8 cellular contexts compared by ENCODE assay signal in the genomic region with DNA sequence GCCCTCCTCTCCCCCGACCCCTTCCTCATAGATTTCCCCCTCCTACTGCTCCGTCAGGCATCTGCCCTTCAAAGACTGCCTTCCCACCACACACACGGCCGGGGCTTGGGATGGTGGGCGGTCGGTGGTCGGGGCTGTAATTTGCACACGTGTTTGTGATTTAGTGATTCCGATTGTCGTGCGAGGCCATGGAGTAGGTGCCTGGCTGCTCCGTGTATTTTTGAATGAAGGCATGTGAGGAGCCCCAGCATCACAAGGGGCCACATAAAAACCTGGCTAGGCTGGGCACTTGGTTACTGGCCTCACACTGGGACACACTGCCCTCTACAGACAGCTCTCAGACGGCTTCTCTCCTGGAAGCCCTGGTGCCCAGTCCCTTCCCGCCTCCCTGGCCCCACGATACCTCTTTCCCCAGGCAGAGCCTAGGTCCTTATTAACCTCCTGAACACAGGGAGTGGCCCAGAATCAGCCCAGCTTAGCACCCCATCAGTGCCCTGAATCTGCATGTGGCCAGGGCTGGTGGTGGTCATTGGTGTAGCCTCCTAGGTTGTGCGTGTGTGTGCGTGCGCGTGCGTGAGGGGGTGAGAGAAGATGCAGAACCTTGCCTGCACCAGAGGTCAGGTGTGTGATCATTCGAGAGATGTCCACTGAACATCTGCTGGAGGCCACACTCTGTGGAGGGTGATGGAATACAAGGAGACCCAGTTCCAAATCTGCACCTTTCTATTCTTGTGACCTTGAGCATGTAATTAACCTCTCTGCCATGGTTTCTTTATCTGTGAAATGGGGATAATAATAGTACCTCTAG. TPM values are rescaled to one million over a fixed set of nuclear protein-coding genes. Genes with fewer than 3 reads are reported as not detected.
A peak's percentile ranks its signal among the peaks of the same experiment; 100 is the strongest.
DNase-seq lines count a peak whose midpoint lies in the region; ATAC-seq, FAIRE-seq and TF ChIP-seq lines count a peak whose summit lies in the region.

No MANE protein-coding gene starts in this region.

- H3K9me3 ChIP-seq in H9 (ENCODE audit: control insufficient read depth, low read depth, low read length) (no peaks in the 10 kb centered on the region), ectodermal cell (ENCODE audit: control insufficient read depth, low read length) (no peaks in the 10 kb centered on the region), HepG2 (ENCODE audit: low read length) (no peaks in the 10 kb centered on the region)

- H2BK120ac ChIP-seq in H9 (ENCODE audit: low read depth, low read length, poor library complexity, severe bottlenecking), result no peak overlapping the region

- no peak overlapping the region for H2AK5ac ChIP-seq in H9 (ENCODE audit: insufficient read length, low read length)

- peak overlapping the region; percentile 9 for H3K9ac ChIP-seq in H9 (ENCODE audit: extremely low read depth, insufficient read length, low read length)
- H3K9ac ChIP-seq in HepG2 (ENCODE audit: insufficient read depth, low read depth, low read length), result peak overlapping the region; percentile 92

- peak; percentile 79 for FAIRE-seq in HepG2 (lab: Jason Lieb, UNC)

- DNase-seq in AML-193 (lab: John Stamatoyannopoulos, UW) (peak; percentile 72 to 84), H9 (peak; percentile 88), NCI-H510A (lab: John Stamatoyannopoulos, UW) (peak; percentile 43), HepG2 (ENCODE audit: low spot score) (peak; percentile 85)
- DNase-seq in activated CD4-positive, alpha-beta T cell treated with anti-CD3 and anti-CD28 coated beads for 48 hours, result peak; percentile 74
- DNase-seq in stimulated activated CD4-positive, alpha-beta T cell treated with anti-CD3 and anti-CD28 coated beads, Interleukin-2, amount 100 ng/mL, for 4 hours (ENCODE audit: low read depth), result peak; percentile 45

- H3K27ac Mint-ChIP-seq in H9, result 0 out of 7 replicates have a peak overlapping the region, but pooled peaks of 1 of the 3 experiments have one; percentile 72

- no peak overlapping the region for H4K8ac ChIP-seq in H9 (replicated peaks; ENCODE audit: insufficient read length, low read depth, low read length)

- H3T11ph ChIP-seq in H9 (ENCODE audit: low read length), result no peak overlapping the region

- H3K9me3 Mint-ChIP-seq in H9, result no peaks in the 10 kb centered on the region

- H3K27me3 ChIP-seq in H9 (ENCODE audit: insufficient read depth, low read length), result no peaks in the 10 kb centered on the region
- H3K27me3 ChIP-seq in ectodermal cell (ENCODE audit: control insufficient read depth, insufficient read depth, low read length, poor library complexity, severe bottlenecking), result peaks cover 21% of the 10 kb centered on the region
- H3K27me3 ChIP-seq in HepG2 (ENCODE audit: control insufficient read depth in 1 of 2, insufficient read depth in 2 of 2, low read length in 2 of 2), result no peaks in the 10 kb centered on the region; a peak in 2 of 5 replicates

- no peak; a peak in 1 of 4 replicates for TF ChIP-seq POLR2A in HepG2 (IDR thresholded peaks at IDR 0.05; ENCODE audit: insufficient read depth in 1 of 2, low read depth in 2 of 2, low read length in 2 of 2)

- ATAC-seq in HepG2 (peak; percentile 72), HG02588 (IDR thresholded peaks at IDR 0.05; ENCODE audit: unreplicated experiment) (no peak)

- POLR2A ChIA-PET in HepG2 (lab: Yijun Ruan, JAX), result interaction anchor here (0.7 to 9.0 kb wide), 19 partner anchors 12 to 486 kb away, joined by 3 to 351 read pairs (median 19); a partner anchor contains a TSS

- H3K4me3 ChIP-seq in ectodermal cell (ENCODE audit: insufficient read depth, low read depth, low read length), result peak overlapping the region; percentile 49
- peak overlapping the region; percentile 87 to 98 (median 95) for H3K4me3 ChIP-seq in HepG2 (replicated peaks in 1 of 3; ENCODE audit: insufficient read depth in 1 of 3, low read depth in 2 of 3, low read length in 3 of 3)

- in situ Hi-C loops in HepG2 (cut with HindIII; ENCODE audit: extremely low pct_ligation_motif_present, low pct_unique_long_range_greater_than_20kb), result loop anchor here (5.0 kb wide), 2 partner anchors 90 to 290 kb away; a partner anchor contains a TSS

- H3K27ac ChIP-seq in H9 (ENCODE audit: insufficient read length, low read depth, low read length) (no peak overlapping the region), ectodermal cell (ENCODE audit: insufficient read depth, low read depth, low read length, poor library complexity, severe bottlenecking) (no peak overlapping the region), HepG2 (ENCODE audit: extremely low read length, insufficient read depth, low read length) (peak overlapping the region; percentile 93)

- peak; percentile 5 to 42; a peak in 2 of 4 replicates for TF ChIP-seq EP300 in HepG2 (IDR thresholded peaks at IDR 0.05; ENCODE audit: low read depth in 2 of 2, low read length in 2 of 2)
- no peak for TF ChIP-seq EP300 in HepG2 (CRISPR knock-in tag; IDR thresholded peaks at IDR 0.05; ENCODE audit: borderline replicate concordance)

- peaks cover 5 to 13% (median 8%) of the 10 kb centered on the region in 3 experiments; a peak in 5 of 7 replicates for H3K36me3 Mint-ChIP-seq in H9 (ENCODE audit: insufficient read depth in 1 of 3, low read depth in 3 of 3)

- H4K91ac ChIP-seq in H9 (ENCODE audit: insufficient read length, low read depth, low read length), result no peak overlapping the region

- intact Hi-C loops in HepG2 (cut with micrococcal nuclease; ENCODE audit: unreplicated experiment), result loop anchor here (1.0 to 5.0 kb wide), 5 partner anchors 21 to 115 kb away; no protein-coding TSS in a partner anchor

- no peaks in the 10 kb centered on the region for H3K79me1 ChIP-seq in H9 (ENCODE audit: insufficient read depth, low read depth, low read length, poor library complexity, severe bottlenecking)

- H4K20me1 ChIP-seq in H9 (ENCODE audit: control insufficient read depth, insufficient read depth, insufficient read length) (peaks cover 5% of the 10 kb centered on the region), HepG2 (ENCODE audit: insufficient read depth, low read length) (peaks cover 35% of the 10 kb centered on the region)

- TF ChIP-seq CTCF in H9 (conservative IDR thresholded peaks at IDR 0.05) (peak; percentile 79), HepG2 (CRISPR knock-in tag; IDR thresholded peaks at IDR 0.05) (peak; percentile 99)

- H3K23ac ChIP-seq in H9 (ENCODE audit: insufficient read length, low read depth, low read length), result no peak overlapping the region

- H3K27me3 Mint-ChIP-seq in H9 (ENCODE audit: low read depth), result no peaks in the 10 kb centered on the region; the same call in 1 of the 2 replicates

- no peak overlapping the region for H2AFZ ChIP-seq in H9 (ENCODE audit: low read length)
- no peak overlapping the region for H2AFZ ChIP-seq in HepG2 (ENCODE audit: low read length)

- peak; percentile 92 for TF ChIP-seq RAD21 in HepG2 (CRISPR knock-in tag; IDR thresholded peaks at IDR 0.05)

- CTCF ChIA-PET in HepG2 (lab: Yijun Ruan, JAX; ENCODE audit: low intra/inter-chr PET ratio, low total read pairs), result interaction anchor here (0.6 to 5.2 kb wide), 4 partner anchors 99 to 286 kb away, joined by 3 to 38 read pairs (median 20); no protein-coding TSS in a partner anchor

- H3K79me2 ChIP-seq in H9 (ENCODE audit: insufficient read depth, low read length) (peaks cover 10% of the 10 kb centered on the region; the same call in 1 of the 2 replicates), HepG2 (ENCODE audit: insufficient read depth, low read length) (peaks cover 28% of the 10 kb centered on the region)

- H3K4me2 ChIP-seq in H9 (ENCODE audit: insufficient read depth, insufficient read length, low read length) (peak overlapping the region; percentile 78), HepG2 (ENCODE audit: low read depth, low read length) (peak overlapping the region; percentile 99)

- H3K14ac ChIP-seq in H9 (ENCODE audit: insufficient read depth, low read length), result no peak overlapping the region

- H3K18ac ChIP-seq in H9 (ENCODE audit: insufficient read length, low read depth, low read length), result no peak overlapping the region

- no peak overlapping the region for H3K56ac ChIP-seq in H9 (ENCODE audit: insufficient read length, low read depth, low read length)

- H2BK15ac ChIP-seq in H9 (ENCODE audit: low read depth, low read length), result no peak overlapping the region

- peaks cover 5% of the 10 kb centered on the region; the same call in 1 of the 2 replicates for H3K4me1 ChIP-seq in H9 (ENCODE audit: insufficient read depth, low read length)
- H3K4me1 ChIP-seq in ectodermal cell (ENCODE audit: control insufficient read depth, insufficient read depth, low read length), result peaks cover 10% of the 10 kb centered on the region
- H3K4me1 ChIP-seq in HepG2 (ENCODE audit: insufficient read depth, low read length), result peaks cover 81% of the 10 kb centered on the region

- H3K23me2 ChIP-seq in H9 (ENCODE audit: insufficient read length, low read depth, low read length, poor library complexity, severe bottlenecking), result peaks cover 9% of the 10 kb centered on the region

- no peak overlapping the region for H2BK20ac ChIP-seq in H9 (ENCODE audit: low read depth, low read length, poor library complexity, severe bottlenecking)

- TSS peak; percentile 83 for BruUV-seq in HepG2 (replicated peaks; lab: Mats Ljungman, UMichigan)

- no CpG with 5 or more reads among the region's 21 CpGs for whole genome bisulfite sequencing in H9 (ENCODE audit: extremely low coverage, insufficient read length, low lambda C conversion rate)
- WGBS in ectodermal cell, 2 experiments, result 29 to 32% methylated on average over 20 to 21 of the region's 21 CpGs
- WGBS in HepG2 (ENCODE audit: low lambda C conversion rate), result 9% methylated on average over 18 of the region's 21 CpGs

- H3K4me3 Mint-ChIP-seq in H9, result peak overlapping the region; percentile 87 to 89

- H4K5ac ChIP-seq in H9 (ENCODE audit: insufficient read length, low read depth, low read length), result no peak overlapping the region

- no peak overlapping the region for H3K4ac ChIP-seq in H9 (ENCODE audit: low read depth, low read length)

- H2BK12ac ChIP-seq in H9 (ENCODE audit: insufficient read length, low read depth, low read length), result no peak overlapping the region

- H3K36me3 ChIP-seq in ectodermal cell (ENCODE audit: control insufficient read depth, insufficient read depth, low read length) (no peaks in the 10 kb centered on the region), HepG2 (replicated peaks in 1 of 2; ENCODE audit: control insufficient read depth in 1 of 2, insufficient read depth in 2 of 2, low read length in 2 of 2) (peaks cover 2 to 8% of the 10 kb centered on the region in 2 experiments; a peak in 4 of 5 replicates)

- H2BK5ac ChIP-seq in H9 (ENCODE audit: insufficient read length, low read length), result no peak overlapping the region

- peaks cover 27 to 31% of the 10 kb centered on the region in 2 experiments for H3K4me1 Mint-ChIP-seq in H9

RNA-seq across cellular contexts. Expression of a gene that starts 1.3 kb away (rescaled TPM):
- total RNA-seq in H9 (2021), result 11.0 and 11.5 TPM in 2 replicates
- polyA plus RNA-seq in ectodermal cell (2013, experiment 1 of 4), result 3.6 TPM
- polyA plus RNA-seq in ectodermal cell (2013, experiment 2 of 4), result 4.0 TPM
- 4.7 TPM for polyA plus RNA-seq in ectodermal cell (2013, experiment 3 of 4)
- 5.1 TPM for polyA plus RNA-seq in ectodermal cell (2013, experiment 4 of 4)
- total RNA-seq in HepG2 (2016; rRNA removed; fragmentation: Illumina TruSeq; extraction: Trizol), result 3.3 and 5.3 TPM in 2 replicates
- total RNA-seq in HepG2 (2016; cell fraction: cytosol; rRNA removed; fragmentation: Illumina TruSeq; extraction: Trizol; ENCODE audit: low read depth), result 5.4 and 8.1 TPM in 2 replicates
- total RNA-seq in HepG2 (2016; cell fraction: insoluble cytoplasmic fraction; rRNA removed; fragmentation: Illumina TruSeq; extraction: Trizol), result 2.8 and 4.2 TPM in 2 replicates
- 9.1 and 10.9 TPM in 2 replicates for total RNA-seq in HepG2 (2016; cell fraction: membrane; rRNA removed; fragmentation: Illumina TruSeq; extraction: Trizol)
- 5.6 and 5.7 TPM in 2 replicates for total RNA-seq in HepG2 (2016; cell fraction: nucleus; rRNA removed; fragmentation: Illumina TruSeq; extraction: Trizol)
- polyA plus RNA-seq in HepG2 (2011; rRNA removed), result 6.3 and 9.4 TPM in 2 replicates
- polyA plus RNA-seq in HepG2 (2011; cell fraction: cytosol; rRNA removed), result 5.3 and 8.4 TPM in 2 replicates
- 30.3 and 31.6 TPM in 2 replicates for polyA plus RNA-seq in HepG2 (2011; cell fraction: nucleus; rRNA removed)
- 6.5 and 7.4 TPM in 2 replicates for polyA plus RNA-seq in HepG2 (2012)
- polyA plus RNA-seq in HepG2 (2016; cell fraction: cytosol; fragmentation: Illumina TruSeq; extraction: Trizol; ENCODE audit: low read depth), result 5.5 and 7.8 TPM in 2 replicates
- 5.2 and 6.3 TPM in 2 replicates for polyA plus RNA-seq in HepG2 (2016; cell fraction: insoluble cytoplasmic fraction; fragmentation: Illumina TruSeq; extraction: Trizol; ENCODE audit: low read depth)
- polyA plus RNA-seq in HepG2 (2016; cell fraction: membrane; fragmentation: Illumina TruSeq; extraction: Trizol; ENCODE audit: low read depth), result 7.1 and 9.9 TPM in 2 replicates
- 8.1 and 8.6 TPM in 2 replicates for polyA plus RNA-seq in HepG2 (2016; cell fraction: nucleus; fragmentation: Illumina TruSeq; extraction: Trizol; ENCODE audit: insufficient read depth, low read depth)
- 3.9 and 31.0 TPM in 2 replicates for polyA minus RNA-seq in HepG2 (2011; rRNA and poly(A)+ RNA removed; ENCODE audit: low replicate concordance)
- polyA minus RNA-seq in HepG2 (2011; cell fraction: cytosol; rRNA and poly(A)+ RNA removed), result 12.0 and 14.0 TPM in 2 replicates
- 44.8 and 46.1 TPM in 2 replicates for polyA minus RNA-seq in HepG2 (2011; cell fraction: nucleus; rRNA and poly(A)+ RNA removed)

RNA-seq across cellular contexts. Expression of a gene that starts 11.8 kb away (rescaled TPM):
- total RNA-seq in H9 (2021), result not detected in 2 replicates
- not detected for polyA plus RNA-seq in ectodermal cell (2013, experiment 1 of 4)
- not detected for polyA plus RNA-seq in ectodermal cell (2013, experiment 2 of 4)
- not detected for polyA plus RNA-seq in ectodermal cell (2013, experiment 3 of 4)
- polyA plus RNA-seq in ectodermal cell (2013, experiment 4 of 4), result not detected
- total RNA-seq in HepG2 (2016; rRNA removed; fragmentation: Illumina TruSeq; extraction: Trizol), result not detected in 2 replicates
- not detected in 2 replicates for total RNA-seq in HepG2 (2016; cell fraction: cytosol; rRNA removed; fragmentation: Illumina TruSeq; extraction: Trizol; ENCODE audit: low read depth)
- not detected in 2 replicates for total RNA-seq in HepG2 (2016; cell fraction: insoluble cytoplasmic fraction; rRNA removed; fragmentation: Illumina TruSeq; extraction: Trizol)
- total RNA-seq in HepG2 (2016; cell fraction: membrane; rRNA removed; fragmentation: Illumina TruSeq; extraction: Trizol), result not detected in 2 replicates
- total RNA-seq in HepG2 (2016; cell fraction: nucleus; rRNA removed; fragmentation: Illumina TruSeq; extraction: Trizol), result not detected in 2 replicates
- not detected in 2 replicates for polyA plus RNA-seq in HepG2 (2011; rRNA removed)
- polyA plus RNA-seq in HepG2 (2011; cell fraction: cytosol; rRNA removed), result not detected in 2 replicates
- polyA plus RNA-seq in HepG2 (2011; cell fraction: nucleus; rRNA removed), result not detected in 2 replicates
- not detected in 2 replicates for polyA plus RNA-seq in HepG2 (2012)
- polyA plus RNA-seq in HepG2 (2016; cell fraction: cytosol; fragmentation: Illumina TruSeq; extraction: Trizol; ENCODE audit: low read depth), result not detected in 2 replicates
- polyA plus RNA-seq in HepG2 (2016; cell fraction: insoluble cytoplasmic fraction; fragmentation: Illumina TruSeq; extraction: Trizol; ENCODE audit: low read depth), result not detected in 2 replicates
- not detected in 2 replicates for polyA plus RNA-seq in HepG2 (2016; cell fraction: membrane; fragmentation: Illumina TruSeq; extraction: Trizol; ENCODE audit: low read depth)
- polyA plus RNA-seq in HepG2 (2016; cell fraction: nucleus; fragmentation: Illumina TruSeq; extraction: Trizol; ENCODE audit: insufficient read depth, low read depth), result not detected in 2 replicates
- not detected in 2 replicates for polyA minus RNA-seq in HepG2 (2011; rRNA and poly(A)+ RNA removed; ENCODE audit: low replicate concordance)
- polyA minus RNA-seq in HepG2 (2011; cell fraction: cytosol; rRNA and poly(A)+ RNA removed), result not detected in 2 replicates
- polyA minus RNA-seq in HepG2 (2011; cell fraction: nucleus; rRNA and poly(A)+ RNA removed), result not detected in 2 replicates

RNA-seq across cellular contexts. Expression of a gene that starts 16.1 kb away (rescaled TPM):
- not detected in 2 replicates for total RNA-seq in H9 (2021)
- polyA plus RNA-seq in ectodermal cell (2013, experiment 1 of 4), result not detected
- not detected for polyA plus RNA-seq in ectodermal cell (2013, experiment 2 of 4)
- not detected for polyA plus RNA-seq in ectodermal cell (2013, experiment 3 of 4)
- not detected for polyA plus RNA-seq in ectodermal cell (2013, experiment 4 of 4)
- total RNA-seq in HepG2 (2016; rRNA removed; fragmentation: Illumina TruSeq; extraction: Trizol), result not detected in 2 replicates
- not detected in 2 replicates for total RNA-seq in HepG2 (2016; cell fraction: cytosol; rRNA removed; fragmentation: Illumina TruSeq; extraction: Trizol; ENCODE audit: low read depth)
- not detected in 2 replicates for total RNA-seq in HepG2 (2016; cell fraction: insoluble cytoplasmic fraction; rRNA removed; fragmentation: Illumina TruSeq; extraction: Trizol)
- total RNA-seq in HepG2 (2016; cell fraction: membrane; rRNA removed; fragmentation: Illumina TruSeq; extraction: Trizol), result not detected in 2 replicates
- total RNA-seq in HepG2 (2016; cell fraction: nucleus; rRNA removed; fragmentation: Illumina TruSeq; extraction: Trizol), result not detected in 2 replicates
- polyA plus RNA-seq in HepG2 (2011; rRNA removed), result not detected in 2 replicates
- polyA plus RNA-seq in HepG2 (2011; cell fraction: cytosol; rRNA removed), result not detected in 2 replicates
- polyA plus RNA-seq in HepG2 (2011; cell fraction: nucleus; rRNA removed), result not detected in 2 replicates
- not detected in 2 replicates for polyA plus RNA-seq in HepG2 (2012)
- polyA plus RNA-seq in HepG2 (2016; cell fraction: cytosol; fragmentation: Illumina TruSeq; extraction: Trizol; ENCODE audit: low read depth), result not detected in 2 replicates
- not detected in 2 replicates for polyA plus RNA-seq in HepG2 (2016; cell fraction: insoluble cytoplasmic fraction; fragmentation: Illumina TruSeq; extraction: Trizol; ENCODE audit: low read depth)
- polyA plus RNA-seq in HepG2 (2016; cell fraction: membrane; fragmentation: Illumina TruSeq; extraction: Trizol; ENCODE audit: low read depth), result not detected in 2 replicates
- polyA plus RNA-seq in HepG2 (2016; cell fraction: nucleus; fragmentation: Illumina TruSeq; extraction: Trizol; ENCODE audit: insufficient read depth, low read depth), result not detected in 2 replicates
- polyA minus RNA-seq in HepG2 (2011; rRNA and poly(A)+ RNA removed; ENCODE audit: low replicate concordance), result not detected in 2 replicates
- polyA minus RNA-seq in HepG2 (2011; cell fraction: cytosol; rRNA and poly(A)+ RNA removed), result not detected in 2 replicates
- polyA minus RNA-seq in HepG2 (2011; cell fraction: nucleus; rRNA and poly(A)+ RNA removed), result 2.8 TPM in 1 of 2 replicates, not detected in the other

RNA-seq across cellular contexts. Expression of a gene that starts 18.9 kb away (rescaled TPM):
- total RNA-seq in H9 (2021) (not detected in 2 replicates), HepG2 (2016; rRNA removed; fragmentation: Illumina TruSeq; extraction: Trizol) (not detected in 2 replicates)
- polyA plus RNA-seq in ectodermal cell (2013, experiment 1 of 4), result not detected
- not detected for polyA plus RNA-seq in ectodermal cell (2013, experiment 2 of 4)
- polyA plus RNA-seq in ectodermal cell (2013, experiment 3 of 4), result not detected
- polyA plus RNA-seq in ectodermal cell (2013, experiment 4 of 4), result not detected
- 0.61 TPM in 1 of 2 replicates, not detected in the other for total RNA-seq in HepG2 (2016; cell fraction: cytosol; rRNA removed; fragmentation: Illumina TruSeq; extraction: Trizol; ENCODE audit: low read depth)
- total RNA-seq in HepG2 (2016; cell fraction: insoluble cytoplasmic fraction; rRNA removed; fragmentation: Illumina TruSeq; extraction: Trizol), result not detected in 2 replicates
- 0.28 and 0.52 TPM in 2 replicates for total RNA-seq in HepG2 (2016; cell fraction: membrane; rRNA removed; fragmentation: Illumina TruSeq; extraction: Trizol)
- total RNA-seq in HepG2 (2016; cell fraction: nucleus; rRNA removed; fragmentation: Illumina TruSeq; extraction: Trizol), result not detected in 2 replicates
- 0.54 TPM in 1 of 2 replicates, not detected in the other for polyA plus RNA-seq in HepG2 (2011; rRNA removed)
- polyA plus RNA-seq in HepG2 (2011; cell fraction: cytosol; rRNA removed), result 0.19 and 0.26 TPM in 2 replicates
- not detected in 2 replicates for polyA plus RNA-seq in HepG2 (2011; cell fraction: nucleus; rRNA removed)
- not detected in 2 replicates for polyA plus RNA-seq in HepG2 (2012)
- 1.6 and 2.0 TPM in 2 replicates for polyA plus RNA-seq in HepG2 (2016; cell fraction: cytosol; fragmentation: Illumina TruSeq; extraction: Trizol; ENCODE audit: low read depth)
- polyA plus RNA-seq in HepG2 (2016; cell fraction: insoluble cytoplasmic fraction; fragmentation: Illumina TruSeq; extraction: Trizol; ENCODE audit: low read depth), result 0.56 TPM in 1 of 2 replicates, not detected in the other
- polyA plus RNA-seq in HepG2 (2016; cell fraction: membrane; fragmentation: Illumina TruSeq; extraction: Trizol; ENCODE audit: low read depth), result 0.55 and 0.73 TPM in 2 replicates
- not detected in 2 replicates for polyA plus RNA-seq in HepG2 (2016; cell fraction: nucleus; fragmentation: Illumina TruSeq; extraction: Trizol; ENCODE audit: insufficient read depth, low read depth)
- polyA minus RNA-seq in HepG2 (2011; rRNA and poly(A)+ RNA removed; ENCODE audit: low replicate concordance), result not detected in 2 replicates
- polyA minus RNA-seq in HepG2 (2011; cell fraction: cytosol; rRNA and poly(A)+ RNA removed), result not detected in 2 replicates
- not detected in 2 replicates for polyA minus RNA-seq in HepG2 (2011; cell fraction: nucleus; rRNA and poly(A)+ RNA removed)

RNA-seq across cellular contexts. Expression of a gene that starts 23.8 kb away (rescaled TPM):
- not detected in 2 replicates for total RNA-seq in H9 (2021)
- not detected for polyA plus RNA-seq in ectodermal cell (2013, experiment 1 of 4)
- polyA plus RNA-seq in ectodermal cell (2013, experiment 2 of 4), result not detected
- polyA plus RNA-seq in ectodermal cell (2013, experiment 3 of 4), result not detected
- not detected for polyA plus RNA-seq in ectodermal cell (2013, experiment 4 of 4)
- not detected in 2 replicates for total RNA-seq in HepG2 (2016; rRNA removed; fragmentation: Illumina TruSeq; extraction: Trizol)
- total RNA-seq in HepG2 (2016; cell fraction: cytosol; rRNA removed; fragmentation: Illumina TruSeq; extraction: Trizol; ENCODE audit: low read depth), result not detected in 2 replicates
- total RNA-seq in HepG2 (2016; cell fraction: insoluble cytoplasmic fraction; rRNA removed; fragmentation: Illumina TruSeq; extraction: Trizol), result not detected in 2 replicates
- total RNA-seq in HepG2 (2016; cell fraction: membrane; rRNA removed; fragmentation: Illumina TruSeq; extraction: Trizol), result not detected in 2 replicates
- total RNA-seq in HepG2 (2016; cell fraction: nucleus; rRNA removed; fragmentation: Illumina TruSeq; extraction: Trizol), result not detected in 2 replicates
- polyA plus RNA-seq in HepG2 (2011; rRNA removed), result not detected in 2 replicates
- 0.44 TPM in 1 of 2 replicates, not detected in the other for polyA plus RNA-seq in HepG2 (2011; cell fraction: cytosol; rRNA removed)
- polyA plus RNA-seq in HepG2 (2011; cell fraction: nucleus; rRNA removed), result not detected in 2 replicates
- not detected in 2 replicates for polyA plus RNA-seq in HepG2 (2012)
- polyA plus RNA-seq in HepG2 (2016; cell fraction: cytosol; fragmentation: Illumina TruSeq; extraction: Trizol; ENCODE audit: low read depth), result not detected in 2 replicates
- polyA plus RNA-seq in HepG2 (2016; cell fraction: insoluble cytoplasmic fraction; fragmentation: Illumina TruSeq; extraction: Trizol; ENCODE audit: low read depth), result not detected in 2 replicates
- polyA plus RNA-seq in HepG2 (2016; cell fraction: membrane; fragmentation: Illumina TruSeq; extraction: Trizol; ENCODE audit: low read depth), result not detected in 2 replicates
- polyA plus RNA-seq in HepG2 (2016; cell fraction: nucleus; fragmentation: Illumina TruSeq; extraction: Trizol; ENCODE audit: insufficient read depth, low read depth), result not detected in 2 replicates
- polyA minus RNA-seq in HepG2 (2011; rRNA and poly(A)+ RNA removed; ENCODE audit: low replicate concordance), result not detected in 2 replicates
- polyA minus RNA-seq in HepG2 (2011; cell fraction: cytosol; rRNA and poly(A)+ RNA removed), result not detected in 2 replicates
- not detected in 2 replicates for polyA minus RNA-seq in HepG2 (2011; cell fraction: nucleus; rRNA and poly(A)+ RNA removed)
